In genomic region chr1:69568435-69569280, GRCh38 we compare ENCODE assay signal across 8 cellular contexts. TPM values are rescaled to one million over a fixed set of nuclear protein-coding genes. Genes with fewer than 3 reads are reported as not detected.
DNase-seq lines count a peak whose midpoint lies in the region; ATAC-seq and TF ChIP-seq lines count a peak whose summit lies in the region.

No MANE protein-coding gene starts in this region.

- peak overlapping the region; percentile 96 for H3K4me2 ChIP-seq in smooth muscle cell

- H3K9me3 ChIP-seq in smooth muscle cell (replicated peaks; ENCODE audit: low read depth): no peaks in the 10 kb centered on the region

- peak overlapping the region; percentile 71 for H3K4me3 Mint-ChIP-seq in activated T-helper 2 cell treated with anti-CD3 and anti-CD28 coated beads, Interferon-gamma antibody, Interleukin-2, Interleukin-4, amounts not matched to agents 10 μg/mL and 5 μg/mL and 100 μg/mL, durations not matched to agents 14 hours and 24 hours and 36 hours (ENCODE audit: low read depth)

- H2AFZ ChIP-seq in smooth muscle cell (ENCODE audit: low read depth): no peak overlapping the region

- H3F3A ChIP-seq in smooth muscle cell (ENCODE audit: low read depth): no peaks in the 10 kb centered on the region

- H4K20me1 ChIP-seq in smooth muscle cell (ENCODE audit: low read depth): no peaks in the 10 kb centered on the region

- H3K27ac Mint-ChIP-seq in activated T-helper 2 cell treated with anti-CD3 and anti-CD28 coated beads, Interferon-gamma antibody, Interleukin-2, Interleukin-4, amounts not matched to agents 10 μg/mL and 5 μg/mL and 100 μg/mL, durations not matched to agents 14 hours and 24 hours and 36 hours: no peak overlapping the region

- H3K9ac ChIP-seq in smooth muscle cell (ENCODE audit: low read depth): no peak overlapping the region

- DNase-seq in HEK293T (ENCODE audit: extremely low spot score) (peak; percentile 19), smooth muscle cell (lab: John Stamatoyannopoulos, UW; ENCODE audit: unreplicated experiment) (no peak), H4 (ENCODE audit: low spot score) (no peak)
- DNase-seq in activated T-helper 2 cell treated with anti-CD3 and anti-CD28 coated beads, Interferon-gamma antibody, Interleukin-2, Interleukin-4, amounts not matched to agents 10 μg/mL and 5 μg/mL and 100 μg/mL, durations not matched to agents 14 hours and 24 hours and 36 hours (ENCODE audit: low spot score): no peak

- peaks cover 10% of the 10 kb centered on the region for H3K4me1 Mint-ChIP-seq in activated T-helper 2 cell treated with anti-CD3 and anti-CD28 coated beads, Interferon-gamma antibody, Interleukin-2, Interleukin-4, amounts not matched to agents 10 μg/mL and 5 μg/mL and 100 μg/mL, durations not matched to agents 14 hours and 24 hours and 36 hours (ENCODE audit: low read depth)

- peaks cover 17% of the 10 kb centered on the region for H3K4me1 ChIP-seq in smooth muscle cell (ENCODE audit: low read depth)

- no peak for TF ChIP-seq CTCF in smooth muscle cell (IDR thresholded peaks at IDR 0.05; ENCODE audit: borderline replicate concordance, insufficient read depth, poor library complexity, severe bottlenecking)

- no peaks in the 10 kb centered on the region for H3K36me3 ChIP-seq in smooth muscle cell (ENCODE audit: low read depth)

- peaks cover 36% of the 10 kb centered on the region for H3K27me3 Mint-ChIP-seq in activated T-helper 2 cell treated with anti-CD3 and anti-CD28 coated beads, Interferon-gamma antibody, Interleukin-2, Interleukin-4, amounts not matched to agents 10 μg/mL and 5 μg/mL and 100 μg/mL, durations not matched to agents 14 hours and 24 hours and 36 hours (ENCODE audit: low read depth)

- H3K4me3 ChIP-seq in iPS-11a (ENCODE audit: low read depth, low read length): peak overlapping the region; percentile 61
- peak overlapping the region; percentile 54 for H3K4me3 ChIP-seq in smooth muscle cell

- H3K27ac ChIP-seq in smooth muscle cell (ENCODE audit: low read depth): no peak overlapping the region

- H3K27me3 ChIP-seq in smooth muscle cell (ENCODE audit: low read depth): peaks cover 97% of the 10 kb centered on the region

- CTCF ChIA-PET in HEK293T (lab: Yijun Ruan, JAX): no interaction called here

- POLR2A ChIA-PET in HEK293T (lab: Yijun Ruan, JAX): no interaction called here

- H3K9me3 Mint-ChIP-seq in activated T-helper 2 cell treated with anti-CD3 and anti-CD28 coated beads, Interferon-gamma antibody, Interleukin-2, Interleukin-4, amounts not matched to agents 10 μg/mL and 5 μg/mL and 100 μg/mL, durations not matched to agents 14 hours and 24 hours and 36 hours: no peaks in the 10 kb centered on the region

- H3K36me3 Mint-ChIP-seq in activated T-helper 2 cell treated with anti-CD3 and anti-CD28 coated beads, Interferon-gamma antibody, Interleukin-2, Interleukin-4, amounts not matched to agents 10 μg/mL and 5 μg/mL and 100 μg/mL, durations not matched to agents 14 hours and 24 hours and 36 hours (ENCODE audit: low read depth): no peaks in the 10 kb centered on the region

- H3K79me2 ChIP-seq in smooth muscle cell (ENCODE audit: low read depth): no peaks in the 10 kb centered on the region

- intact Hi-C loops in activated T-helper 2 cell treated with anti-CD3 and anti-CD28 coated beads, Interferon-gamma antibody, Interleukin-2, Interleukin-4, amounts not matched to agents 10 μg/mL and 5 μg/mL and 100 μg/mL, durations not matched to agents 14 hours and 24 hours and 36 hours (cut with micrococcal nuclease): no loop called here

- 2% methylated on average over 48 of the region's 49 CpGs for WGBS in smooth muscle cell (ENCODE audit: low lambda C conversion rate)

- ATAC-seq in HG03108 (IDR thresholded peaks at IDR 0.05; ENCODE audit: unreplicated experiment): no peak
- ATAC-seq in HG03469 (IDR thresholded peaks at IDR 0.05; ENCODE audit: unreplicated experiment): no peak
- ATAC-seq in esophagus mucosa: no peak

TF ChIP-seq in HEK293T, 16 proteins besides CTCF, POLR2A, EP300 and RAD21:
- TF ChIP-seq FOXM1 (IDR thresholded peaks at IDR 0.05; ENCODE audit: borderline replicate concordance): no peak
- TF ChIP-seq PKNOX1 (IDR thresholded peaks at IDR 0.05): no peak
- TF ChIP-seq BHLHE40 (IDR thresholded peaks at IDR 0.05; ENCODE audit: borderline replicate concordance): no peak
- no peak for TF ChIP-seq HDGF (IDR thresholded peaks at IDR 0.05; ENCODE audit: borderline replicate concordance)
TF ChIP-seq in HEK293T: peak in this region for 0.

RNA-seq across cellular contexts. Expression of gene LRRC7, which starts 0.9 kb away (rescaled TPM):
- total RNA-seq in activated T-helper 2 cell treated with anti-CD3 and anti-CD28 coated beads, Interferon-gamma antibody, Interleukin-2, Interleukin-4, amounts not matched to agents 10 μg/mL and 5 μg/mL and 100 μg/mL, durations not matched to agents 14 hours and 24 hours and 36 hours: not detected in 2 replicates
- total RNA-seq in smooth muscle cell: 0.04 TPM in 1 of 2 replicates, not detected in the other
- 0.06 and 1.3 TPM in 2 replicates for polyA plus RNA-seq in smooth muscle cell
- total RNA-seq in H4 (2014; rRNA removed; shearing (Covaris generic)): 0.10 TPM in 1 of 2 replicates, not detected in the other
- 0.08 TPM for total RNA-seq in esophagus mucosa
